In the genomic region with DNA sequence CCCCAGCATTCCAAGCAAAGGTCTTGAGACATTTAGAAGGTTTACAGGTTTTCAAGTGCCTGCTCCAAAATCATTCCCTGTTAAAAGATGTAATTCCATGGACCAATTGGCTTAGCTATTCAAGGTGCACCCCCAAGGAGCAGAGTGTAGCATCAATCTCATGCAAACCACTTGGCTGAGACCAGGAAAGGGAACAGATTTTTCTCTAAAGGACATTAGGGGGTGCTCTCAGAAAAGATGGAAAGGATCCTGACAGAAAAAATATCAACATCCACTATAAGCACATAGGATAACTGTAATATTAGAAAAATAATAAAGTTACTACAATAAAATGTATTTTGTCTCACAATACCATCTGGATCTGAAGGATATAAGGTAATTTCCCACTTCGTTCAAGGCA, we compare ENCODE assay signal across 21 cellular contexts.
DNase-seq lines count a peak whose midpoint lies in the region; ATAC-seq and TF ChIP-seq lines count a peak whose summit lies in the region.
"Had no signal": no experiment of that assay in that cellular context is flagged by ENCODE, and none has a peak within 500 bp of the region (broad histone marks: within the 10 kb centered on the region; RNA-seq: fewer than 3 reads in every experiment).

No MANE protein-coding gene starts in this region.

- POLR2A ChIA-PET in HCT116 (lab: Charles Lee), result no interaction called here

- no peak for TF ChIP-seq POLR2A in HCT116 (IDR thresholded peaks at IDR 0.05; ENCODE audit: borderline replicate concordance, extremely low read depth, insufficient read depth, insufficient read length)

- no peaks in the 10 kb centered on the region for H3K79me2 ChIP-seq in HCT116 (ENCODE audit: insufficient read depth, low read length)

- peak; percentile 21; the same call in 1 of the 2 replicates for TF ChIP-seq RAD21 in HCT116 (IDR thresholded peaks at IDR 0.05; ENCODE audit: low read depth)

- intact Hi-C loops in HCT116 (cut with micrococcal nuclease), result no loop called here
- intact Hi-C loops in posterior cingulate gyrus (cut with DNase I), result no loop called here

- no peaks in the 10 kb centered on the region for H4K20me1 ChIP-seq in HCT116 (ENCODE audit: insufficient read depth)

- CTCF ChIA-PET in HCT116 (lab: Charles Lee), result no interaction called here

- in situ Hi-C loops in astrocyte of the spinal cord (cut with HindIII; ENCODE audit: low sequenced_read_pairs), result no loop called here

- peak; percentile 11 for DNase-seq in AG20443 (ENCODE audit: low spot score)
- DNase-seq in HCT116 (ENCODE audit: low read depth, low spot score), result no peak
- no peak for DNase-seq in astrocyte of the spinal cord (ENCODE audit: low read depth, low spot score)
- no peak for DNase-seq in fibroblast of villous mesenchyme (ENCODE audit: low read depth)
- no peak for DNase-seq in T-helper 9 cell
- DNase-seq in posterior cingulate gyrus, result no peak
- DNase-seq: activated CD4-positive, alpha-beta T cell treated with anti-CD3 and anti-CD28 coated beads, Interleukin-2, amount 50 U/mL, for 48 hours; activated CD8-positive, alpha-beta memory T cell treated with anti-CD3 and anti-CD28 coated beads, Interleukin-2, amount 50 U/mL, for 4 hours; AML-193; CD8-positive, alpha-beta T cell; NCI-H1105; NCI-H2029 treated with DMSO at 0.1 percent for 48 hours; NCI-H226; OCI-M1; SIG-M5; T-cell; trophoblast cell had no signal

- TF ChIP-seq CTCF in HCT116 (IDR thresholded peaks at IDR 0.05 in 2 of 3, conservative IDR thresholded peaks at IDR 0.05 in 1 of 3; ENCODE audit: borderline replicate concordance in 1 of 3, insufficient read depth in 1 of 3, low read depth in 2 of 3, low read length in 2 of 3) (no peak), astrocyte of the spinal cord (IDR thresholded peaks at IDR 0.05; ENCODE audit: low read depth, low read length) (peak; percentile 19), fibroblast of villous mesenchyme (IDR thresholded peaks at IDR 0.05; ENCODE audit: insufficient read depth, low read depth, low read length) (peak; percentile 15)

- H3K9me2 ChIP-seq in HCT116 (ENCODE audit: insufficient read depth), result no peaks in the 10 kb centered on the region

- H3K9ac ChIP-seq in HCT116 (ENCODE audit: low read length), result no peak overlapping the region

- ATAC-seq in HCT116, result no peak
- no peak for ATAC-seq in GM18498 (IDR thresholded peaks at IDR 0.05; ENCODE audit: unreplicated experiment)
- no peak for ATAC-seq in GM21390 (IDR thresholded peaks at IDR 0.05; ENCODE audit: unreplicated experiment)
- ATAC-seq: activated naive CD4-positive, alpha-beta T cell treated with anti-CD3 and anti-CD28 coated beads, Interleukin-2, amount 50 U/mL, for 72 hours; CD8-positive, alpha-beta T cell; T-cell had no signal

- H3K36me3 ChIP-seq in HCT116 (ENCODE audit: control insufficient read depth in 1 of 2, insufficient read depth in 2 of 2, low read length in 2 of 2), result no peaks in the 10 kb centered on the region

- no peaks in the 10 kb centered on the region for H3K27me3 ChIP-seq in HCT116 (ENCODE audit: insufficient read depth, low read length)

- H2AFZ ChIP-seq in HCT116 (ENCODE audit: low read depth, low read length, poor library complexity, severe bottlenecking), result no peak overlapping the region

- H3K4me3 ChIP-seq in HCT116 (replicated peaks in 1 of 2; ENCODE audit: low read depth in 1 of 2, low read length in 2 of 2) (no peak overlapping the region), astrocyte of the spinal cord (ENCODE audit: low read depth, low read length) (no peak overlapping the region), fibroblast of villous mesenchyme (ENCODE audit: low read depth, low read length) (no peak overlapping the region)

- no peaks in the 10 kb centered on the region for H3K4me1 ChIP-seq in HCT116 (ENCODE audit: control insufficient read depth in 1 of 2, insufficient read depth in 2 of 2, low read length in 2 of 2)

- RAD21 ChIA-PET in HCT116 (lab: Charles Lee; ENCODE audit: low non-redundant PET in 1 of 2, low total read pairs in 2 of 2, uncharacterized antibody in 2 of 2, unreplicated experiment in 2 of 2), result no interaction called here

- H3K27ac ChIP-seq in HCT116 (ENCODE audit: low read depth, low read length), result no peak overlapping the region
- H3K27ac ChIP-seq: epithelial cell of prostate had no signal

- H3K9me3 ChIP-seq in HCT116 (ENCODE audit: control insufficient read depth in 1 of 2, insufficient read depth in 1 of 2, low read depth in 1 of 2, low read length in 2 of 2), result no peaks in the 10 kb centered on the region

- H3K4me2 ChIP-seq in HCT116 (ENCODE audit: low read length), result no peak overlapping the region

- BruUV-seq in HCT116 (replicated peaks; lab: Mats Ljungman, UMichigan), result no TSS peak

TF ChIP-seq in HCT116, 20 proteins besides CTCF, POLR2A, EP300 and RAD21:
- no peak for TF ChIP-seq SIN3A (IDR thresholded peaks at IDR 0.05; ENCODE audit: low read depth)
- TF ChIP-seq ELF1 (IDR thresholded peaks at IDR 0.05; ENCODE audit: borderline replicate concordance, low read depth), result no peak
- no peak for TF ChIP-seq EZH2phosphoT487 (IDR thresholded peaks at IDR 0.05; ENCODE audit: borderline replicate concordance)
- TF ChIP-seq SP1 (IDR thresholded peaks at IDR 0.05; ENCODE audit: low read depth), result no peak
- no peak for TF ChIP-seq FOSL1 (IDR thresholded peaks at IDR 0.05; ENCODE audit: low read depth)
- no peak for TF ChIP-seq EZH2 (IDR thresholded peaks at IDR 0.05)
- no peak for TF ChIP-seq TCF7L2 (IDR thresholded peaks at IDR 0.05; ENCODE audit: borderline replicate concordance, extremely low read depth, insufficient read depth, insufficient read length)
- TF ChIP-seq YY1 (IDR thresholded peaks at IDR 0.05; ENCODE audit: extremely low read depth, insufficient replicate concordance, low read depth, low read length), result no peak
- TF ChIP-seq, protein P1, sequence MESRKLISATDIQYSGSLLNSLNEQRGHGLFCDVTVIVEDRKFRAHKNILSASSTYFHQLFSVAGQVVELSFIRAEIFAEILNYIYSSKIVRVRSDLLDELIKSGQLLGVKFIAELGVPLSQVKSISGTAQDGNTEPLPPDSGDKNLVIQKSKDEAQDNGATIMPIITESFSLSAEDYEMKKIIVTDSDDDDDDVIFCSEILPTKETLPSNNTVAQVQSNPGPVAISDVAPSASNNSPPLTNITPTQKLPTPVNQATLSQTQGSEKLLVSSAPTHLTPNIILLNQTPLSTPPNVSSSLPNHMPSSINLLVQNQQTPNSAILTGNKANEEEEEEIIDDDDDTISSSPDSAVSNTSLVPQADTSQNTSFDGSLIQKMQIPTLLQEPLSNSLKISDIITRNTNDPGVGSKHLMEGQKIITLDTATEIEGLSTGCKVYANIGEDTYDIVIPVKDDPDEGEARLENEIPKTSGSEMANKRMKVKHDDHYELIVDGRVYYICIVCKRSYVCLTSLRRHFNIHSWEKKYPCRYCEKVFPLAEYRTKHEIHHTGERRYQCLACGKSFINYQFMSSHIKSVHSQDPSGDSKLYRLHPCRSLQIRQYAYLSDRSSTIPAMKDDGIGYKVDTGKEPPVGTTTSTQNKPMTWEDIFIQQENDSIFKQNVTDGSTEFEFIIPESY (IDR thresholded peaks at IDR 0.05; ENCODE audit: extremely low read depth, insufficient replicate concordance, low read length), result no peak
- TF ChIP-seq POLR2AphosphoS5 (IDR thresholded peaks at IDR 0.05; ENCODE audit: low read depth, low read length), result no peak
- TF ChIP-seq CEBPB (IDR thresholded peaks at IDR 0.05; ENCODE audit: low read depth), result no peak
- TF ChIP-seq SRF (IDR thresholded peaks at IDR 0.05; ENCODE audit: low read depth), result no peak

Comparison
In these comparisons a context has a peak if more than half of its experiments do, and no peak if none do; other contexts are left out.
1. CTCF ChIP-seq: peak in astrocyte of the spinal cord (single experiment) and fibroblast of villous mesenchyme (single experiment); none in HCT116 (0 of 3).